ENCODE assay signal across 1 cellular context in genomic region chr6:154606860-154607259, GRCh38.
TF ChIP-seq lines count a peak whose summit lies in the region.

No MANE protein-coding gene starts in this region.

TF ChIP-seq in HepG2, 621 proteins besides CTCF, POLR2A, EP300 and RAD21 (continued from another document):
- TF ChIP-seq CCAR2 (optimal IDR thresholded peaks at IDR 0.05; ENCODE audit: low read depth, low read length), result no peak
- no peak for TF ChIP-seq ZBTB40 (IDR thresholded peaks at IDR 0.05)
- TF ChIP-seq ZBTB40 (CRISPR knock-in tag; IDR thresholded peaks at IDR 0.05), result no peak
- no peak for TF ChIP-seq ZBTB4 (CRISPR knock-in tag; IDR thresholded peaks at IDR 0.05; ENCODE audit: borderline replicate concordance)
- TF ChIP-seq TRIM22 (IDR thresholded peaks at IDR 0.05), result no peak
- TF ChIP-seq RFXANK (CRISPR knock-in tag; IDR thresholded peaks at IDR 0.05), result no peak
- no peak for TF ChIP-seq ZNF639 (CRISPR knock-in tag; conservative IDR thresholded peaks at IDR 0.05)
- no peak for TF ChIP-seq ZNF432 (CRISPR knock-in tag; IDR thresholded peaks at IDR 0.05; ENCODE audit: borderline replicate concordance)
- no peak for TF ChIP-seq TAF1 (CRISPR knock-in tag; IDR thresholded peaks at IDR 0.05)
- TF ChIP-seq ZNF367 (CRISPR knock-in tag; IDR thresholded peaks at IDR 0.05; ENCODE audit: borderline replicate concordance), result no peak
